In genomic region chr12:108798551-108799221, GRCh38 we compare ENCODE assay signal across 9 cellular contexts. TPM values are rescaled to one million over a fixed set of nuclear protein-coding genes. Genes with fewer than 3 reads are reported as not detected.
DNase-seq lines count a peak whose midpoint lies in the region; ATAC-seq, FAIRE-seq and TF ChIP-seq lines count a peak whose summit lies in the region.
"Had no signal": no experiment of that assay in that cellular context is flagged by ENCODE, and none has a peak within 500 bp of the region (broad histone marks: within the 10 kb centered on the region; RNA-seq: fewer than 3 reads in every experiment).

No MANE protein-coding gene starts in this region.

- TF ChIP-seq CTCF in bronchial epithelial cell (IDR thresholded peaks at IDR 0.05; ENCODE audit: insufficient read depth, low read length, severe bottlenecking), result no peak

- ATAC-seq in Right ventricle myocardium superior (ENCODE audit: poor library complexity) (no peak), sciatic nerve (peak; percentile 3), GM19467 (IDR thresholded peaks at IDR 0.05; ENCODE audit: unreplicated experiment) (no peak), HG03045 (IDR thresholded peaks at IDR 0.05; ENCODE audit: unreplicated experiment) (no peak)

- H3K36me3 ChIP-seq in bronchial epithelial cell (ENCODE audit: control insufficient read depth, insufficient read depth, low read length), result peaks cover 29% of the 10 kb centered on the region

- peak; percentile 77 for DNase-seq in G401 (ENCODE audit: low spot score)
- peak; percentile 22 for DNase-seq in bronchial epithelial cell (ENCODE audit: low read depth)
- peak; percentile 71 for DNase-seq in Right ventricle myocardium superior
- DNase-seq in sciatic nerve (ENCODE audit: low spot score), result no peak
- no peak for DNase-seq in NCI-H1417 (lab: John Stamatoyannopoulos, UW)
- DNase-seq in activated T-cell treated with anti-CD3 and anti-CD28 coated beads, Interleukin-2, amount 50 U/mL, for 48 hours, result no peak
- DNase-seq: amniotic stem cell had no signal

- intact Hi-C loops in Right ventricle myocardium superior (cut with DNase I), result no loop called here
- intact Hi-C loops in sciatic nerve (cut with DNase I), result no loop called here

- FAIRE-seq in bronchial epithelial cell (lab: Jason Lieb, UNC), result no peak

- in situ Hi-C loops in G401 (cut with HindIII; ENCODE audit: low sequenced_read_pairs), result no loop called here

- no peaks in the 10 kb centered on the region for H3K27me3 ChIP-seq in bronchial epithelial cell (ENCODE audit: control insufficient read depth, insufficient read depth, low read length)

- no peak overlapping the region for H3K4me3 ChIP-seq in bronchial epithelial cell (ENCODE audit: low read depth, low read length)

RNA-seq across cellular contexts. Expression of gene SSH1, which starts 58.7 kb away (rescaled TPM):
- total RNA-seq in G401 (2014; rRNA removed; shearing (Covaris generic)), result 34.8 and 45.1 TPM in 2 replicates
- total RNA-seq in bronchial epithelial cell (7.1 and 8.1 TPM in 2 replicates), Right ventricle myocardium superior (26.3 TPM), sciatic nerve (74.3 TPM)

Comparison
In these comparisons a context has a peak if more than half of its experiments do, and no peak if none do; other contexts are left out.
1. DNase-seq: peak in G401 (single experiment), bronchial epithelial cell (single experiment) and Right ventricle myocardium superior (single experiment); none in sciatic nerve (single experiment), NCI-H1417 (0 of 3) and activated T-cell treated with anti-CD3 and anti-CD28 coated beads, Interleukin-2, amount 50 U/mL, for 48 hours (0 of 2).